Comparison of ENCODE assay signal across 8 cellular contexts in genomic region chr2:240586919-240587800, GRCh38.
DNase-seq lines count a peak whose midpoint lies in the region; ATAC-seq lines count a peak whose summit lies in the region.

No MANE protein-coding gene starts in this region.

- no peaks in the 10 kb centered on the region for H3K9me3 ChIP-seq in SK-N-MC (ENCODE audit: low read depth, low read length)

- no peak overlapping the region for H3K27ac ChIP-seq in SK-N-MC

- peak; percentile 1 for ATAC-seq in HG03565 (IDR thresholded peaks at IDR 0.05; ENCODE audit: unreplicated experiment)

- H3K36me3 ChIP-seq in SK-N-MC (ENCODE audit: insufficient read depth, low read length), result peaks cover 9% of the 10 kb centered on the region; the same call in 1 of the 2 replicates

- DNase-seq in SIG-M5 treated with dmso at 0.1 percent for 504 hours (lab: John Stamatoyannopoulos, UW; ENCODE audit: unreplicated experiment) (peak; percentile 32), SIG-M5 (lab: John Stamatoyannopoulos, UW) (no peak), SK-N-MC (ENCODE audit: low read depth, low spot score) (no peak), astrocyte of the hippocampus (ENCODE audit: low read depth, low spot score) (peak; percentile 40), iPS-NIHi7 (ENCODE audit: extremely low spot score) (peak; percentile 55), kidney glomerular epithelial cell (lab: John Stamatoyannopoulos, UW) (no peak)
- peak; percentile 36 to 45 for DNase-seq in stimulated activated CD4-positive, alpha-beta T cell treated with anti-CD3 and anti-CD28 coated beads, Interleukin-2, amount 100 ng/mL, for 48 hours

- H3K9ac ChIP-seq in SK-N-MC (ENCODE audit: insufficient read length), result peak overlapping the region; percentile 61

- peak overlapping the region; percentile 99 for H3K4me3 ChIP-seq in SK-N-MC

Comparison
In these comparisons a context has a peak if more than half of its experiments do, and no peak if none do; other contexts are left out.
1. DNase-seq: peak in SIG-M5 treated with dmso at 0.1 percent for 504 hours (single experiment), astrocyte of the hippocampus (single experiment), iPS-NIHi7 (single experiment) and stimulated activated CD4-positive, alpha-beta T cell treated with anti-CD3 and anti-CD28 coated beads, Interleukin-2, amount 100 ng/mL, for 48 hours (2 of 2); none in SIG-M5 (single experiment), SK-N-MC (single experiment) and kidney glomerular epithelial cell (single experiment).